ENCODE assay signal across 13 cellular contexts in the genomic region with DNA sequence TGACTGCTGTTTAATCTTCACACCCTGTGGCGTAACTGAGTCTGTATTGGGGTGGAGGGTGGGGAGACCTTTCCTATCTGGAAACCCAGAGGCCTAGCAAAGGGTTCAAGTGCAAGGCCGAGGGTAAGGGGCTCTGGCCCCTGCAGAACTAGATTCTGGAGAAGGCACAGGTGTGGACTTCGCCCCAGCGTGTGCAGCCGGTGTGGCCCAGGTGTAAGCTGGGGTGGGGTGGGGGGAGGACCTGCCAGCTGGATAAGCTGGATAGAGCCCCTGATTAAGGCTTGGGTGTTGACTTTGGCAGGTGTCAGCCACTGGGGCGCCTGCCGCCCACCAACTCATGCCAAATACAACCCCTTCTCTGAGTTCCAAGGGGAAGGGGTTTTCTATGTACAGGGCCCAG. TPM values are rescaled to one million over a fixed set of nuclear protein-coding genes. Genes with fewer than 3 reads are reported as not detected.
DNase-seq lines count a peak whose midpoint lies in the region; ATAC-seq and TF ChIP-seq lines count a peak whose summit lies in the region.
"Had no signal": no experiment of that assay in that cellular context is flagged by ENCODE, and none has a peak within 500 bp of the region (broad histone marks: within the 10 kb centered on the region; RNA-seq: fewer than 3 reads in every experiment).

No MANE protein-coding gene starts in this region.

- no peaks in the 10 kb centered on the region for H3K27me3 ChIP-seq in BLaER1
- H3K27me3 ChIP-seq in Karpas-422 (ENCODE audit: low read length) = no peaks in the 10 kb centered on the region
- H3K27me3 ChIP-seq in neural cell (ENCODE audit: insufficient read depth, low read depth, low read length) = no peaks in the 10 kb centered on the region
- H3K27me3 ChIP-seq in effector memory CD4-positive, alpha-beta T cell (replicated peaks; ENCODE audit: control insufficient read depth, insufficient read depth, low read length, poor library complexity, severe bottlenecking) = no peaks in the 10 kb centered on the region

- H3K4me2 ChIP-seq in BLaER1 = peak overlapping the region; percentile 95
- peak overlapping the region; percentile 90 for H3K4me2 ChIP-seq in Karpas-422 (ENCODE audit: low read depth, low read length, poor library complexity, severe bottlenecking)
- H3K4me2 ChIP-seq in neural cell (ENCODE audit: low read length) = peak overlapping the region; percentile 78

- DNase-seq in Karpas-422 = no peak
- DNase-seq in endothelial cell (ENCODE audit: low spot score) = no peak
- DNase-seq in effector memory CD4-positive, alpha-beta T cell = no peak
- DNase-seq in SKM-1 treated with dmso at 0.1 percent for 144 hours (lab: John Stamatoyannopoulos, UW; ENCODE audit: unreplicated experiment) = no peak
- DNase-seq: activated CD8-positive, alpha-beta memory T cell treated with anti-CD3 and anti-CD28 coated beads, Interleukin-2, amount 50 U/mL, for 4 hours; DMS153; effector CD8-positive, alpha-beta T cell; NCI-H2171; stimulated activated CD4-positive, alpha-beta T cell treated with anti-CD3 and anti-CD28 coated beads, Interleukin-15, amount 100 ng/mL, for 24 hours had no signal

- no peak overlapping the region for H3K27ac ChIP-seq in BLaER1
- H3K27ac ChIP-seq in Karpas-422 (ENCODE audit: low read length) = no peak overlapping the region
- no peak overlapping the region for H3K27ac ChIP-seq in neural cell (ENCODE audit: low read length)
- H3K27ac ChIP-seq in effector memory CD4-positive, alpha-beta T cell (ENCODE audit: insufficient read depth, low read length, poor library complexity, severe bottlenecking) = no peak overlapping the region

- no peaks in the 10 kb centered on the region for H3K4me1 Mint-ChIP-seq in endothelial cell (ENCODE audit: unreplicated experiment)

- H3K9me2 ChIP-seq in Karpas-422 (replicated peaks; ENCODE audit: insufficient read depth, low read length) (no peaks in the 10 kb centered on the region), neural cell (ENCODE audit: insufficient read depth, low read length) (no peaks in the 10 kb centered on the region)

- no peaks in the 10 kb centered on the region for H3F3A ChIP-seq in neural cell (ENCODE audit: insufficient read depth, low read length, poor library complexity, severe bottlenecking)

- H3K27ac Mint-ChIP-seq in endothelial cell (ENCODE audit: unreplicated experiment) = no peak overlapping the region

- H3K4me1 ChIP-seq in BLaER1 (peaks cover 34% of the 10 kb centered on the region), Karpas-422 (ENCODE audit: low read length) (peaks cover 16% of the 10 kb centered on the region)
- peaks cover 27% of the 10 kb centered on the region for H3K4me1 ChIP-seq in effector memory CD4-positive, alpha-beta T cell (ENCODE audit: control insufficient read depth, insufficient read depth, low read length, poor library complexity, severe bottlenecking)

- no peak for TF ChIP-seq EP300 in neural cell (conservative IDR thresholded peaks at IDR 0.05; ENCODE audit: poor library complexity, severe bottlenecking)

- H3K4me3 Mint-ChIP-seq in endothelial cell (ENCODE audit: unreplicated experiment) = peak overlapping the region; percentile 90

- peaks cover 4% of the 10 kb centered on the region; the same call in 1 of the 2 replicates for H3K9me3 ChIP-seq in BLaER1
- no peaks in the 10 kb centered on the region for H3K9me3 ChIP-seq in Karpas-422 (ENCODE audit: low read length)
- peaks cover 4% of the 10 kb centered on the region for H3K9me3 ChIP-seq in neural cell (ENCODE audit: low read length)
- no peaks in the 10 kb centered on the region for H3K9me3 ChIP-seq in effector memory CD4-positive, alpha-beta T cell (ENCODE audit: control insufficient read depth, low read length)

- H3K79me2 ChIP-seq in Karpas-422 (ENCODE audit: low read length) = peaks cover 16% of the 10 kb centered on the region
- H3K79me2 ChIP-seq in neural cell (replicated peaks; ENCODE audit: insufficient read depth, low read length) = peaks cover 19% of the 10 kb centered on the region

- no peaks in the 10 kb centered on the region for H3K9me3 Mint-ChIP-seq in endothelial cell (ENCODE audit: unreplicated experiment)

- H3K36me3 ChIP-seq in BLaER1 = peaks cover 53% of the 10 kb centered on the region
- peaks cover 12% of the 10 kb centered on the region for H3K36me3 ChIP-seq in Karpas-422 (ENCODE audit: insufficient read depth, low read length)
- H3K36me3 ChIP-seq in neural cell (ENCODE audit: insufficient read depth, low read length) = peaks cover 14% of the 10 kb centered on the region
- H3K36me3 ChIP-seq in effector memory CD4-positive, alpha-beta T cell (ENCODE audit: control insufficient read depth, insufficient read depth, low read length) = peaks cover 12% of the 10 kb centered on the region

- H2AFZ ChIP-seq in Karpas-422 (ENCODE audit: low read length) = no peak overlapping the region
- no peak overlapping the region for H2AFZ ChIP-seq in neural cell (ENCODE audit: low read depth, low read length)

- H3K4me3 ChIP-seq in BLaER1 (peak overlapping the region; percentile 73; the same call in 1 of the 2 replicates), Karpas-422 (ENCODE audit: low read length) (peak overlapping the region; percentile 91; the same call in 1 of the 2 replicates), neural cell (ENCODE audit: low read length) (peak overlapping the region; percentile 96)
- H3K4me3 ChIP-seq in effector memory CD4-positive, alpha-beta T cell (ENCODE audit: insufficient read depth, low read depth, low read length, poor library complexity, severe bottlenecking) = no peak overlapping the region

- no peak for TF ChIP-seq RAD21 in neural cell (conservative IDR thresholded peaks at IDR 0.05)

- peaks cover 4% of the 10 kb centered on the region for H3K27me3 Mint-ChIP-seq in endothelial cell (ENCODE audit: unreplicated experiment)

- H3K36me3 Mint-ChIP-seq in endothelial cell (ENCODE audit: low read depth, unreplicated experiment) = peaks cover 20% of the 10 kb centered on the region

- peaks cover 6% of the 10 kb centered on the region; the same call in 1 of the 2 replicates for H4K20me1 ChIP-seq in BLaER1
- no peaks in the 10 kb centered on the region for H4K20me1 ChIP-seq in Karpas-422 (ENCODE audit: insufficient read depth, low read depth, low read length)
- H4K20me1 ChIP-seq in neural cell (ENCODE audit: insufficient read depth) = no peaks in the 10 kb centered on the region

- TF ChIP-seq CTCF in endothelial cell (IDR thresholded peaks at IDR 0.05; ENCODE audit: unreplicated experiment) (no peak), neural cell (IDR thresholded peaks at IDR 0.05; ENCODE audit: poor library complexity, severe bottlenecking) (no peak)

- no peak overlapping the region; the same call in 1 of the 2 replicates for H3K9ac ChIP-seq in BLaER1
- H3K9ac ChIP-seq in Karpas-422 (ENCODE audit: low read length) = no peak overlapping the region
- peak overlapping the region; percentile 90 for H3K9ac ChIP-seq in neural cell (ENCODE audit: low read length)

- ATAC-seq in HG03045 (IDR thresholded peaks at IDR 0.05; ENCODE audit: unreplicated experiment) = no peak
- no peak for ATAC-seq in HG02571 (IDR thresholded peaks at IDR 0.05; ENCODE audit: unreplicated experiment)

TF ChIP-seq in neural cell, 6 proteins besides CTCF, POLR2A, EP300 and RAD21:
- TF ChIP-seq POLR2AphosphoS5 (IDR thresholded peaks at IDR 0.05) = no peak

RNA-seq across cellular contexts. Expression of gene RAB3D, which starts 1.3 kb away (rescaled TPM):
- 8.6 and 9.0 TPM in 2 replicates for total RNA-seq in Karpas-422 (2014; rRNA removed; shearing (Covaris generic); ENCODE audit: low replicate concordance)
- total RNA-seq in endothelial cell (ENCODE audit: unreplicated experiment) = 76.0 TPM
- 16.7 and 19.3 TPM in 2 replicates for polyA plus RNA-seq in neural cell
- polyA minus RNA-seq in neural cell = 38.0 and 38.3 TPM in 2 replicates

RNA-seq across cellular contexts. Expression of gene TMEM205, which starts 7.9 kb away (rescaled TPM):
- total RNA-seq in Karpas-422 (2014; rRNA removed; shearing (Covaris generic); ENCODE audit: low replicate concordance) = 103 and 156 TPM in 2 replicates
- total RNA-seq in endothelial cell (ENCODE audit: unreplicated experiment) = 68.9 TPM
- polyA plus RNA-seq in neural cell = 113 and 136 TPM in 2 replicates
- 29.1 and 50.2 TPM in 2 replicates for polyA minus RNA-seq in neural cell

RNA-seq across cellular contexts. Expression of gene CCDC159, which starts 8.2 kb away (rescaled TPM):
- 2.9 and 14.8 TPM in 2 replicates for total RNA-seq in Karpas-422 (2014; rRNA removed; shearing (Covaris generic); ENCODE audit: low replicate concordance)
- total RNA-seq in endothelial cell (ENCODE audit: unreplicated experiment) = 22.3 TPM
- polyA plus RNA-seq in neural cell = 2.4 TPM in 1 of 2 replicates, not detected in the other
- polyA minus RNA-seq in neural cell = 1.7 and 5.1 TPM in 2 replicates

RNA-seq across cellular contexts. Expression of gene PLPPR2, which starts 17.1 kb away (rescaled TPM):
- total RNA-seq in Karpas-422 (2014; rRNA removed; shearing (Covaris generic); ENCODE audit: low replicate concordance) = 0.43 and 0.67 TPM in 2 replicates
- 13.7 TPM for total RNA-seq in endothelial cell (ENCODE audit: unreplicated experiment)
- 44.1 and 47.6 TPM in 2 replicates for polyA plus RNA-seq in neural cell
- polyA minus RNA-seq in neural cell = 56.3 and 64.0 TPM in 2 replicates

RNA-seq across cellular contexts. Expression of gene SWSAP1, which starts 36.3 kb away (rescaled TPM):
- total RNA-seq in Karpas-422 (2014; rRNA removed; shearing (Covaris generic); ENCODE audit: low replicate concordance) = 7.4 and 12.6 TPM in 2 replicates
- 3.3 TPM for total RNA-seq in endothelial cell (ENCODE audit: unreplicated experiment)
- 2.1 and 2.4 TPM in 2 replicates for polyA plus RNA-seq in neural cell
- 3.6 and 4.1 TPM in 2 replicates for polyA minus RNA-seq in neural cell
